ENCODE assay signal across 8 cellular contexts in genomic region chr19:12399901-12400617, GRCh38. TPM values are rescaled to one million over a fixed set of nuclear protein-coding genes. Genes with fewer than 3 reads are reported as not detected.
A peak's percentile ranks its signal among the peaks of the same experiment; 100 is the strongest.
DNase-seq lines count a peak whose midpoint lies in the region; ATAC-seq and TF ChIP-seq lines count a peak whose summit lies in the region.
"Not testable (repeated sequence)": the region's sequence is repeated elsewhere in the genome, so short reads cannot be mapped to it uniquely, and the experiment has no call there.

No MANE protein-coding gene starts in this region.

- not testable (repeated sequence) for H3K4ac ChIP-seq in neuronal stem cell (ENCODE audit: low read length)

- peaks cover 11% of the 10 kb centered on the region for H3K36me3 Mint-ChIP-seq in T-helper 1 cell treated with Interleukin-12 subunit alpha and Interleukin-12 subunit beta and Interleukin-4 antibody, amounts not matched to agents 30 μg/mL and 1 μg/mL, for 36 hours (ENCODE audit: low read depth)

- H3K79me1 ChIP-seq in neuronal stem cell (ENCODE audit: low read depth, low read length) = not testable (repeated sequence)

- H3K9me3 ChIP-seq in GM23248 (ENCODE audit: low read depth); HUES6 (ENCODE audit: control insufficient read depth, insufficient read depth, low read depth, low read length); neuronal stem cell (replicated peaks in 1 of 2; ENCODE audit: control insufficient read depth in 2 of 2, insufficient read depth in 1 of 2, low read depth in 1 of 2, low read length in 2 of 2); suprapubic skin: not testable (repeated sequence)

- TF ChIP-seq EP300 in suprapubic skin (IDR thresholded peaks at IDR 0.05) = not testable (repeated sequence)

- H2BK12ac ChIP-seq in neuronal stem cell (ENCODE audit: low read length) = not testable (repeated sequence)

- H4K8ac ChIP-seq in neuronal stem cell (ENCODE audit: low read depth, low read length) = not testable (repeated sequence)

- peak overlapping the region; percentile 57 for H3K18ac ChIP-seq in neuronal stem cell (ENCODE audit: low read length)

- H3K27ac ChIP-seq in GM23248 (peak overlapping the region; percentile 69), neuronal stem cell (replicated peaks; ENCODE audit: low read length) (peak overlapping the region; percentile 79), suprapubic skin (peak overlapping the region; percentile 86)
- H3K27ac ChIP-seq in HUES6 (ENCODE audit: low read depth, low read length) = not testable (repeated sequence)

- H2AFZ ChIP-seq in GM23248 = peak overlapping the region; percentile 98
- peak overlapping the region; percentile 92 for H2AFZ ChIP-seq in neuronal stem cell (ENCODE audit: low read length)

- H3K79me2 ChIP-seq in GM23248 (ENCODE audit: insufficient read depth) = not testable (repeated sequence)

- H3K4me2 ChIP-seq in GM23248 (ENCODE audit: unreplicated experiment) = peak overlapping the region; percentile 94
- H3K4me2 ChIP-seq in neuronal stem cell (ENCODE audit: insufficient read depth, low read length, poor library complexity, severe bottlenecking) = peak overlapping the region; percentile 67

- not testable (repeated sequence) for H3K4me1 Mint-ChIP-seq in T-helper 1 cell treated with Interleukin-12 subunit alpha and Interleukin-12 subunit beta and Interleukin-4 antibody, amounts not matched to agents 30 μg/mL and 1 μg/mL, for 36 hours (ENCODE audit: low read depth)

- peaks cover 45% of the 10 kb centered on the region for H3K9me3 Mint-ChIP-seq in T-helper 1 cell treated with Interleukin-12 subunit alpha and Interleukin-12 subunit beta and Interleukin-4 antibody, amounts not matched to agents 30 μg/mL and 1 μg/mL, for 36 hours

- WGBS in GM23248 (ENCODE audit: low coverage in 1 of 2, low lambda C conversion rate in 2 of 2, missing lambda C conversion rate in 2 of 2), 2 experiments = 3 to 5% methylated on average over 23 of the region's 23 CpGs
- no CpG with 5 or more reads among the region's 23 CpGs for WGBS in neuronal stem cell (ENCODE audit: extremely low coverage in 2 of 2, insufficient read length in 2 of 2, insufficient replicate concordance in 1 of 2), 2 donors
- 3% methylated on average over 12 of the region's 23 CpGs for WGBS in suprapubic skin

- not testable (repeated sequence) for H3K9me2 ChIP-seq in GM23248 (ENCODE audit: insufficient read depth)

- peak; percentile 40 for ATAC-seq in left ventricle myocardium superior

- H3K4me3 ChIP-seq in GM23248 (peak overlapping the region; percentile 100), HUES6 (ENCODE audit: low read depth, low read length) (peak overlapping the region; percentile 72), neuronal stem cell (ENCODE audit: low read length in 2 of 2) (peak overlapping the region; percentile 63 to 86), suprapubic skin (peak overlapping the region; percentile 92)

- not testable (repeated sequence) for H2BK15ac ChIP-seq in neuronal stem cell (ENCODE audit: low read length)

- not testable (repeated sequence) for H3K23ac ChIP-seq in neuronal stem cell (ENCODE audit: low read depth, low read length, poor library complexity)

- intact Hi-C loops in left ventricle myocardium superior (cut with micrococcal nuclease) = not testable (repeated sequence)

- not testable (repeated sequence) for H2AK5ac ChIP-seq in neuronal stem cell (ENCODE audit: low read depth, low read length)

- not testable (repeated sequence) for H3K4me1 ChIP-seq in GM23248 (ENCODE audit: insufficient read depth); HUES6 (ENCODE audit: control insufficient read depth, insufficient read depth, low read length); neuronal stem cell (ENCODE audit: control insufficient read depth in 2 of 2, insufficient read depth in 1 of 2, low read depth in 1 of 2, low read length in 2 of 2); suprapubic skin

- peak overlapping the region; percentile 75 for H3K9ac ChIP-seq in GM23248
- H3K9ac ChIP-seq in HUES6 (ENCODE audit: low read length) = peak overlapping the region; percentile 75
- H3K9ac ChIP-seq in neuronal stem cell (ENCODE audit: low read depth, low read length, poor library complexity) = peak overlapping the region; percentile 17

- H3K27me3 Mint-ChIP-seq in T-helper 1 cell treated with Interleukin-12 subunit alpha and Interleukin-12 subunit beta and Interleukin-4 antibody, amounts not matched to agents 30 μg/mL and 1 μg/mL, for 36 hours (ENCODE audit: low read depth) = not testable (repeated sequence)

- DNase-seq in EL (peak; percentile 51), GM23248 (peak; percentile 51), astrocyte of the hippocampus (ENCODE audit: low read depth, low spot score) (peak; percentile 28), left ventricle myocardium superior (peak; percentile 37), neuronal stem cell (ENCODE audit: low spot score) (peak; percentile 23)
- not testable (repeated sequence) for DNase-seq in suprapubic skin (ENCODE audit: low spot score in 2 of 2)

- peak overlapping the region; percentile 90 for H3K4me3 Mint-ChIP-seq in T-helper 1 cell treated with Interleukin-12 subunit alpha and Interleukin-12 subunit beta and Interleukin-4 antibody, amounts not matched to agents 30 μg/mL and 1 μg/mL, for 36 hours

- H3F3A ChIP-seq in GM23248 (ENCODE audit: insufficient read depth) = not testable (repeated sequence)

- in situ Hi-C loops in GM23248 (cut with MboI) = not testable (repeated sequence)

- TF ChIP-seq CTCF in suprapubic skin (IDR thresholded peaks at IDR 0.05) = not testable (repeated sequence)

- H3K27ac Mint-ChIP-seq in T-helper 1 cell treated with Interleukin-12 subunit alpha and Interleukin-12 subunit beta and Interleukin-4 antibody, amounts not matched to agents 30 μg/mL and 1 μg/mL, for 36 hours = peak overlapping the region; percentile 36

- not testable (repeated sequence) for H3K27me3 ChIP-seq in GM23248 (replicated peaks; ENCODE audit: insufficient read depth); HUES6 (ENCODE audit: control insufficient read depth, insufficient read depth, low read length); neuronal stem cell (ENCODE audit: control insufficient read depth in 3 of 3, insufficient read depth in 3 of 3, low read depth in 1 of 3, low read length in 3 of 3); suprapubic skin

- H4K20me1 ChIP-seq in GM23248 (ENCODE audit: insufficient read depth) = not testable (repeated sequence)

- H3K36me3 ChIP-seq in GM23248 (ENCODE audit: low read depth); HUES6 (ENCODE audit: control insufficient read depth, insufficient read depth, low read length); neuronal stem cell (replicated peaks in 1 of 2; ENCODE audit: control insufficient read depth in 2 of 2, insufficient read depth in 2 of 2, low read length in 2 of 2); suprapubic skin: not testable (repeated sequence)

- not testable (repeated sequence) for H4K91ac ChIP-seq in neuronal stem cell (ENCODE audit: low read depth, low read length, poor library complexity)

- TF ChIP-seq POLR2A in suprapubic skin (IDR thresholded peaks at IDR 0.05) = not testable (repeated sequence)

- H3K14ac ChIP-seq in neuronal stem cell (ENCODE audit: low read length) = not testable (repeated sequence)

- not testable (repeated sequence) for H2BK120ac ChIP-seq in neuronal stem cell (ENCODE audit: low read depth, low read length)

- not testable (repeated sequence) for H2BK5ac ChIP-seq in neuronal stem cell (ENCODE audit: low read length)

RNA-seq across cellular contexts. Expression of gene ZNF799, which starts 1.0 kb away (rescaled TPM):
- total RNA-seq in GM23248 (2014; rRNA removed; shearing (Covaris generic)) = 1.8 and 2.5 TPM in 2 replicates
- 1.8 and 2.2 TPM in 2 replicates for polyA plus RNA-seq in GM23248 (2016; fragmentation: Nextera tagmentation; extraction: Ambion mirVana)
- 2.0 TPM for total RNA-seq in left ventricle myocardium superior
- polyA plus RNA-seq in neuronal stem cell (2013, experiment 1 of 2) = 2.7 TPM
- 2.7 TPM for polyA plus RNA-seq in neuronal stem cell (2013, experiment 2 of 2)
- total RNA-seq in suprapubic skin = 1 to 10 TPM; 1.4 to 8.9 (median 4.5) TPM

RNA-seq across cellular contexts. Expression of gene ZNF442, which starts 34.6 kb away (rescaled TPM):
- 2.1 and 3.6 TPM in 2 replicates for total RNA-seq in GM23248 (2014; rRNA removed; shearing (Covaris generic))
- 0.71 and 1.3 TPM in 2 replicates for polyA plus RNA-seq in GM23248 (2016; fragmentation: Nextera tagmentation; extraction: Ambion mirVana)
- 3.5 TPM for total RNA-seq in left ventricle myocardium superior
- 1.0 TPM for polyA plus RNA-seq in neuronal stem cell (2013, experiment 1 of 2)
- polyA plus RNA-seq in neuronal stem cell (2013, experiment 2 of 2) = 1.3 TPM
- 1 to 10 TPM in 3 of 4 donors, under 1 TPM in 1; 0.60 to 4.6 (median 3.1) TPM for total RNA-seq in suprapubic skin

RNA-seq across cellular contexts. Expression of gene ZNF443, which starts 40.8 kb away (rescaled TPM):
- 0.86 and 1.1 TPM in 2 replicates for total RNA-seq in GM23248 (2014; rRNA removed; shearing (Covaris generic))
- polyA plus RNA-seq in GM23248 (2016; fragmentation: Nextera tagmentation; extraction: Ambion mirVana) = 1.2 and 1.4 TPM in 2 replicates
- total RNA-seq in left ventricle myocardium superior (2.3 TPM), suprapubic skin (1 to 10 TPM; 2.9 to 7.6 (median 5.0) TPM)
- 5.0 TPM for polyA plus RNA-seq in neuronal stem cell (2013, experiment 1 of 2)
- polyA plus RNA-seq in neuronal stem cell (2013, experiment 2 of 2) = 5.1 TPM

Comparison
In these comparisons a context has a peak if more than half of its experiments do, and no peak if none do; other contexts are left out.
1. H3K9ac ChIP-seq: peak in every context shown above with its lines; median percentile 75 in GM23248; 75 in HUES6; 17 in neuronal stem cell.